In genomic region chr6:155519339-155519738, GRCh38 we compare ENCODE assay signal across 24 cellular contexts.
DNase-seq lines count a peak whose midpoint lies in the region; ATAC-seq and TF ChIP-seq lines count a peak whose summit lies in the region.
"Had no signal": no experiment of that assay in that cellular context is flagged by ENCODE, and none has a peak within 500 bp of the region (broad histone marks: within the 10 kb centered on the region; RNA-seq: fewer than 3 reads in every experiment).

No MANE protein-coding gene starts in this region.

- no peak overlapping the region for H2AFZ ChIP-seq in neural progenitor cell (replicated peaks)
- H2AFZ ChIP-seq: GM23248 had no signal

- H3K4me1 ChIP-seq in neural progenitor cell, result peaks cover 37% of the 10 kb centered on the region
- H3K4me1 ChIP-seq: BLaER1 had no signal

- H3K79me2 ChIP-seq in neural progenitor cell (ENCODE audit: low read depth), result no peaks in the 10 kb centered on the region

- H3K27me3 Mint-ChIP-seq in neural progenitor cell (ENCODE audit: insufficient read depth, low read depth) (peaks cover 2% of the 10 kb centered on the region), T-helper 17 cell (no peaks in the 10 kb centered on the region)
- H3K27me3 Mint-ChIP-seq: CD4-positive, alpha-beta T cell had no signal

- H3K4me1 Mint-ChIP-seq in neural progenitor cell (peaks cover 32% of the 10 kb centered on the region), T-helper 17 cell (no peaks in the 10 kb centered on the region)

- H3K9me3 ChIP-seq in neural progenitor cell (ENCODE audit: low read depth) (no peaks in the 10 kb centered on the region), T-helper 17 cell (ENCODE audit: control insufficient read depth, low read length, poor library complexity, severe bottlenecking) (no peaks in the 10 kb centered on the region)
- H3K9me3 ChIP-seq: SJSA1 had no signal

- no peaks in the 10 kb centered on the region for H4K20me1 ChIP-seq in neural progenitor cell (ENCODE audit: low read depth)
- H4K20me1 ChIP-seq: BLaER1 had no signal

- peak overlapping the region; percentile 50 for H3K4me2 ChIP-seq in neural progenitor cell
- H3K4me2 ChIP-seq: BLaER1 had no signal

- H3K4me3 ChIP-seq in neural progenitor cell, result no peak overlapping the region
- H3K4me3 ChIP-seq: BLaER1, GM23248, SJSA1 had no signal

- H3K36me3 Mint-ChIP-seq in neural progenitor cell, result no peaks in the 10 kb centered on the region
- H3K36me3 Mint-ChIP-seq in T-helper 17 cell (ENCODE audit: low read depth), result no peaks in the 10 kb centered on the region

- no peak for TF ChIP-seq CTCF in neural progenitor cell (IDR thresholded peaks at IDR 0.05)

- peaks cover 22% of the 10 kb centered on the region for H3F3A ChIP-seq in neural progenitor cell (ENCODE audit: low read depth)

- no peak overlapping the region for H3K9ac ChIP-seq in neural progenitor cell
- H3K9ac ChIP-seq: BLaER1, GM23248 had no signal

- H3K27ac ChIP-seq in neural progenitor cell (no peak overlapping the region), substantia nigra (ENCODE audit: low read depth, low read length, poor library complexity, severe bottlenecking) (no peak overlapping the region)
- H3K27ac ChIP-seq: BLaER1, GM23248, HL-60, SJSA1 had no signal

- H3K9me3 Mint-ChIP-seq in neural progenitor cell, result peaks cover 3% of the 10 kb centered on the region
- H3K9me3 Mint-ChIP-seq: CD4-positive, alpha-beta T cell; HFFc6 had no signal

- peak; percentile 53 for ATAC-seq in GM18861 (IDR thresholded peaks at IDR 0.05; ENCODE audit: unreplicated experiment)
- ATAC-seq in GM21619 (IDR thresholded peaks at IDR 0.05; ENCODE audit: unreplicated experiment), result peak; percentile 46
- no peak for ATAC-seq in HG03196 (IDR thresholded peaks at IDR 0.05; ENCODE audit: unreplicated experiment)
- no peak for ATAC-seq in T-helper 17 cell
- ATAC-seq: Right ventricle myocardium inferior had no signal

- H3K4me3 Mint-ChIP-seq in neural progenitor cell (no peak overlapping the region), T-helper 17 cell (no peak overlapping the region)
- H3K4me3 Mint-ChIP-seq: CD4-positive, alpha-beta T cell; H9; HFFc6 had no signal

- DNase-seq in HuH-7 (ENCODE audit: low spot score) (peak; percentile 15), neural progenitor cell (ENCODE audit: low spot score) (no peak), substantia nigra (lab: John Stamatoyannopoulos, UW) (no peak), T-helper 17 cell (no peak)
- DNase-seq: CD4-positive, alpha-beta T cell; COR-L47; DMS79 treated with DMSO at 0.1 percent for 48 hours; GM23248; H9; HFFc6; KG1; NCI-H1105; NCI-H1694; NCI-H2081; NCI-H2171; NCI-H446; NCI-H526 had no signal

- no peaks in the 10 kb centered on the region for H3K36me3 ChIP-seq in neural progenitor cell
- H3K36me3 ChIP-seq: BLaER1, SJSA1 had no signal

- H3K27me3 ChIP-seq in neural progenitor cell, result no peaks in the 10 kb centered on the region
- H3K27me3 ChIP-seq: BLaER1, SJSA1 had no signal

- H3K27ac Mint-ChIP-seq in neural progenitor cell (peak overlapping the region; percentile 76), T-helper 17 cell (no peak overlapping the region)
- H3K27ac Mint-ChIP-seq: CD4-positive, alpha-beta T cell; H9; HFFc6 had no signal

Comparison
In these comparisons a context has a peak if more than half of its experiments do, and no peak if none do; other contexts are left out.
1. ATAC-seq: peak in GM18861 (single experiment) and GM21619 (single experiment); none in HG03196 (single experiment) and T-helper 17 cell (single experiment).